In the genomic region with DNA sequence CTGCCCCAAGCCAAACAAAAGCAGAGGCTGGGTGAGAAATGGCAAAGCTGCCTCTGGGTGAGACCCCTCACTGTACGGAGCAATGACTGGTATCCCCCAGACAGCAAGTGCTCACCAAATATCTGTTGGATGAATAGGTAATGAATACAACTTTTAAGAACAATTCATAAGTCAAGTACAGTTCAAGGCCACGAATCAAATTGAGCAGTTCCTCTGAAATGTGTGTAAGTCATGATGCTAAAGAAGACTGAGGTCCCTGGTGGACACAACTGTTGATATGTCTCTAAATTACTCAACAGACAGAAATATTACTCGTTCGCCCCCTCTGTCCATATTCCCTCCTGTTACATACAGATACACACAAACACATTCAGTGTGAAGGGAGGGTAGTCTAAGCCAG, we compare ENCODE assay signal across 15 cellular contexts.
DNase-seq lines count a peak whose midpoint lies in the region; ATAC-seq and TF ChIP-seq lines count a peak whose summit lies in the region.
"Had no signal": no experiment of that assay in that cellular context is flagged by ENCODE, and none has a peak within 500 bp of the region (broad histone marks: within the 10 kb centered on the region; RNA-seq: fewer than 3 reads in every experiment).

No MANE protein-coding gene starts in this region.

- H3K27me3 ChIP-seq in IMR-90 (ENCODE audit: control insufficient read depth, insufficient read depth, low read length) (no peaks in the 10 kb centered on the region), adipocyte (replicated peaks; ENCODE audit: control insufficient read depth, insufficient read depth, low read length) (no peaks in the 10 kb centered on the region), ascending aorta (no peaks in the 10 kb centered on the region)

- dilution Hi-C loops in IMR-90 (cut with HindIII; ENCODE audit: low sequenced_read_pairs, unreplicated experiment): no loop called here

- DNase-seq in IMR-90: no peak
- no peak for DNase-seq in adipocyte (ENCODE audit: low read depth)
- peak; percentile 26 for DNase-seq in kidney tubule cell (ENCODE audit: low spot score)
- no peak for DNase-seq in ascending aorta (ENCODE audit: low spot score in 2 of 2)
- DNase-seq in coronary artery (ENCODE audit: low spot score): no peak
- DNase-seq: GDM1, KG1, NCI-H1417 treated with DMSO at 0.1 percent for 48 hours, NCI-H2029, NCI-H345, NCI-H524 treated with DMSO at 0.1 percent for 48 hours had no signal

- TF ChIP-seq CTCF in IMR-90 (conservative IDR thresholded peaks at IDR 0.05; ENCODE audit: low read depth, low read length) (no peak), ascending aorta (IDR thresholded peaks at IDR 0.05) (no peak), coronary artery (IDR thresholded peaks at IDR 0.05) (no peak)

- POLR2A ChIA-PET in IMR-90 (lab: Charles Lee; ENCODE audit: unreplicated experiment): no interaction called here

- H3K4me2 ChIP-seq in IMR-90 (ENCODE audit: low read depth, low read length): no peak overlapping the region
- H3K4me2 ChIP-seq: GM23338 had no signal

- H4K20me1 ChIP-seq in IMR-90 (ENCODE audit: insufficient read depth, low read length): no peaks in the 10 kb centered on the region

- no CpG with 5 or more reads among the region's 4 CpGs for WGBS in IMR-90 (ENCODE audit: extremely low coverage in 2 of 2, insufficient read length in 1 of 2), 2 experiments

- H3K9ac ChIP-seq in IMR-90 (ENCODE audit: low read depth, low read length) (no peak overlapping the region), adipocyte (ENCODE audit: low read length) (peak overlapping the region; percentile 31)

- in situ Hi-C loops in IMR-90 (cut with MboI; ENCODE audit: low sequenced_read_pairs): loop anchor here (25.0 kb wide), 1 partner anchor 1302 kb away; a partner anchor contains a TSS

- H3K14ac ChIP-seq in IMR-90 (replicated peaks; ENCODE audit: low read depth, low read length): peak overlapping the region; percentile 95

- H2AFZ ChIP-seq in IMR-90 (replicated peaks; ENCODE audit: low read length, poor library complexity): no peak overlapping the region
- H2AFZ ChIP-seq: GM23338 had no signal

- TF ChIP-seq RAD21 in IMR-90 (IDR thresholded peaks at IDR 0.05; ENCODE audit: low read length): no peak

- H4K91ac ChIP-seq in IMR-90 (ENCODE audit: insufficient read depth, low read depth, low read length): peak overlapping the region; percentile 99

- H3K56ac ChIP-seq in IMR-90 (ENCODE audit: extremely low read depth, insufficient read depth, low read length): 0 out of 2 replicates have a peak overlapping the region, but pooled peaks have one; percentile 11

- H3K18ac ChIP-seq in IMR-90 (ENCODE audit: low read depth, low read length): peak overlapping the region; percentile 97

- H2BK120ac ChIP-seq in IMR-90 (ENCODE audit: low read depth, low read length): peak overlapping the region; percentile 99

- H2AK9ac ChIP-seq in IMR-90 (replicated peaks; ENCODE audit: low read depth, low read length, poor library complexity): no peak overlapping the region

- peak overlapping the region; percentile 97 for H3K23ac ChIP-seq in IMR-90 (ENCODE audit: low read depth, low read length)

- H3K9me3 ChIP-seq in IMR-90 (ENCODE audit: control insufficient read depth, insufficient read depth, low read length) (no peaks in the 10 kb centered on the region), adipocyte (ENCODE audit: control insufficient read depth, low read length) (no peaks in the 10 kb centered on the region), ascending aorta (no peaks in the 10 kb centered on the region)

- H2BK15ac ChIP-seq in IMR-90 (ENCODE audit: low read depth, low read length): peak overlapping the region; percentile 99

- peak overlapping the region; percentile 64 for H3K27ac ChIP-seq in IMR-90 (ENCODE audit: insufficient read depth, low read length)
- H3K27ac ChIP-seq in ascending aorta: no peak overlapping the region
- no peak overlapping the region for H3K27ac ChIP-seq in coronary artery
- H3K27ac ChIP-seq: RWPE1 had no signal

- ATAC-seq in IMR-90 (ENCODE audit: low read depth): no peak
- no peak for ATAC-seq in GM19351 (IDR thresholded peaks at IDR 0.05; ENCODE audit: unreplicated experiment)
- no peak for ATAC-seq in HG03045 (IDR thresholded peaks at IDR 0.05; ENCODE audit: unreplicated experiment)
- ATAC-seq: GM23338 had no signal

- no TSS peak for BruUV-seq in IMR-90 (replicated peaks; lab: Mats Ljungman, UMichigan)

- H3K4me3 ChIP-seq in IMR-90 (ENCODE audit: insufficient read depth, low read depth, low read length) (no peak overlapping the region), adipocyte (ENCODE audit: low read length) (peak overlapping the region; percentile 32), ascending aorta (no peak overlapping the region), coronary artery (no peak overlapping the region)
- H3K4me3 ChIP-seq: GM23338 had no signal

- CTCF ChIA-PET in IMR-90 (lab: Yijun Ruan, JAX): no interaction called here

- intact Hi-C loops in IMR-90 (cut with micrococcal nuclease): loop anchor here (5.0 kb wide), 1 partner anchor 407 kb away; no protein-coding TSS in a partner anchor
- intact Hi-C loops in ascending aorta (cut with DNase I): loop anchor here (5.0 kb wide), 1 partner anchor 47 kb away; no protein-coding TSS in a partner anchor

- H4K5ac ChIP-seq in IMR-90 (ENCODE audit: low read depth, low read length): peak overlapping the region; percentile 95; the same call in 1 of the 2 replicates

- peak overlapping the region; percentile 98 for H3K4ac ChIP-seq in IMR-90 (ENCODE audit: low read depth, low read length)

- TF ChIP-seq POLR2A in IMR-90 (IDR thresholded peaks at IDR 0.05; ENCODE audit: low read depth, low read length): no peak

- H3K4me1 ChIP-seq in IMR-90 (ENCODE audit: control insufficient read depth, insufficient read depth, low read length) (peaks cover 25% of the 10 kb centered on the region), adipocyte (ENCODE audit: control insufficient read depth, insufficient read depth, low read length) (peaks cover 42% of the 10 kb centered on the region), ascending aorta (peaks cover 3 to 6% of the 10 kb centered on the region in 2 donors)

- H4K8ac ChIP-seq in IMR-90 (ENCODE audit: low read depth in 2 of 2, low read length in 2 of 2): peak overlapping the region; percentile 86 to 97; a peak in 3 of 4 replicates

- peak overlapping the region; percentile 99 for H2AK5ac ChIP-seq in IMR-90 (ENCODE audit: low read depth, low read length)

- H3K79me1 ChIP-seq in IMR-90 (ENCODE audit: low read depth in 1 of 2, low read length in 2 of 2): peaks cover 42 to 68% of the 10 kb centered on the region in 2 experiments

- peaks cover 33% of the 10 kb centered on the region for H3K9me1 ChIP-seq in IMR-90 (ENCODE audit: insufficient read depth, low read length)

- H2BK5ac ChIP-seq in IMR-90 (ENCODE audit: low read depth, low read length, poor library complexity, severe bottlenecking): peak overlapping the region; percentile 97

- peak overlapping the region; percentile 99 for H2BK20ac ChIP-seq in IMR-90 (ENCODE audit: low read depth, low read length)

- H3K36me3 ChIP-seq in IMR-90 (ENCODE audit: control insufficient read depth, insufficient read depth, low read length) (no peaks in the 10 kb centered on the region), adipocyte (ENCODE audit: control insufficient read depth, insufficient read depth, low read length, severe bottlenecking) (no peaks in the 10 kb centered on the region), ascending aorta (no peaks in the 10 kb centered on the region)

TF ChIP-seq in IMR-90, 13 proteins besides CTCF, POLR2A, EP300 and RAD21:
- TF ChIP-seq NFE2L2 (IDR thresholded peaks at IDR 0.05; ENCODE audit: low read depth, low read length) (no peak), MAFK (IDR thresholded peaks at IDR 0.05; ENCODE audit: low read depth, low read length) (no peak), FOS (IDR thresholded peaks at IDR 0.05; ENCODE audit: low read depth, low read length) (no peak), CHD1 (IDR thresholded peaks at IDR 0.05; ENCODE audit: low read depth, low read length) (no peak), MAZ (IDR thresholded peaks at IDR 0.05; ENCODE audit: borderline replicate concordance, low read depth, low read length) (no peak), SMC3 (IDR thresholded peaks at IDR 0.05; ENCODE audit: low read depth, low read length) (no peak), RCOR1 (IDR thresholded peaks at IDR 0.05; ENCODE audit: insufficient replicate concordance, low read length) (no peak), CEBPB (IDR thresholded peaks at IDR 0.05; ENCODE audit: low read depth, low read length) (no peak), MXI1 (IDR thresholded peaks at IDR 0.05; ENCODE audit: borderline replicate concordance, low read depth, low read length) (no peak), BHLHE40 (IDR thresholded peaks at IDR 0.05; ENCODE audit: low read depth, low read length) (no peak), RFX5 (IDR thresholded peaks at IDR 0.05; ENCODE audit: low read depth, low read length) (no peak)
- TF ChIP-seq, protein P1, sequence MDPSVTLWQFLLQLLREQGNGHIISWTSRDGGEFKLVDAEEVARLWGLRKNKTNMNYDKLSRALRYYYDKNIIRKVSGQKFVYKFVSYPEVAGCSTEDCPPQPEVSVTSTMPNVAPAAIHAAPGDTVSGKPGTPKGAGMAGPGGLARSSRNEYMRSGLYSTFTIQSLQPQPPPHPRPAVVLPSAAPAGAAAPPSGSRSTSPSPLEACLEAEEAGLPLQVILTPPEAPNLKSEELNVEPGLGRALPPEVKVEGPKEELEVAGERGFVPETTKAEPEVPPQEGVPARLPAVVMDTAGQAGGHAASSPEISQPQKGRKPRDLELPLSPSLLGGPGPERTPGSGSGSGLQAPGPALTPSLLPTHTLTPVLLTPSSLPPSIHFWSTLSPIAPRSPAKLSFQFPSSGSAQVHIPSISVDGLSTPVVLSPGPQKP (IDR thresholded peaks at IDR 0.05; ENCODE audit: borderline replicate concordance, low read depth, low read length): no peak
- TF ChIP-seq, protein P2, sequence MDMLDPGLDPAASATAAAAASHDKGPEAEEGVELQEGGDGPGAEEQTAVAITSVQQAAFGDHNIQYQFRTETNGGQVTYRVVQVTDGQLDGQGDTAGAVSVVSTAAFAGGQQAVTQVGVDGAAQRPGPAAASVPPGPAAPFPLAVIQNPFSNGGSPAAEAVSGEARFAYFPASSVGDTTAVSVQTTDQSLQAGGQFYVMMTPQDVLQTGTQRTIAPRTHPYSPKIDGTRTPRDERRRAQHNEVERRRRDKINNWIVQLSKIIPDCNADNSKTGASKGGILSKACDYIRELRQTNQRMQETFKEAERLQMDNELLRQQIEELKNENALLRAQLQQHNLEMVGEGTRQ (IDR thresholded peaks at IDR 0.05; ENCODE audit: low read depth, low read length): no peak
